In the genomic region with DNA sequence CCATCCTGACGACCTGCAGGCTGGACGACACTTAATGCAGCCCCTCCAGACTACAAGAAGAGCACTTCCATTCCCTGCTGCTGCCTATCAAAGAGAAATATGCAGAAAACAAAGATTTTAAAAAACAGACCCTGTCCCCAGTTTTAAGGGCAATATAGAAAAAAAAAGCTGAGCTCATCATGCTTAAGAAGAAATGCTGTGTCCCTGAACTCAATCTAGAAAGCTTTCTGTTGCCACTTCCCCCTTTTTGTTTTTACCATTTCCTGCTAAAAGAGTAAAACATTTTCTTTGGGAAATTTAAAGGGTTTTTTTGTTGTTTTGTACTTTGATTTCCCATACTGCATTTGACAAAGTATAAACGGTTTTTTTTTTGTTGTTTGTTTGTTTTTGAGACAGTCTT, we compare ENCODE assay signal across 1 cellular context.
TF ChIP-seq lines count a peak whose summit lies in the region.

No MANE protein-coding gene starts in this region.

TF ChIP-seq in GM12878, 131 proteins besides CTCF, POLR2A, EP300 and RAD21 (continued from another document):
- peak; percentile 78 for TF ChIP-seq SPI1 (IDR thresholded peaks at IDR 0.05; ENCODE audit: borderline replicate concordance, insufficient read depth, low read depth, low read length)
- no peak for TF ChIP-seq RFX5 (IDR thresholded peaks at IDR 0.05; ENCODE audit: low read depth, low read length)
- TF ChIP-seq, protein P1, sequence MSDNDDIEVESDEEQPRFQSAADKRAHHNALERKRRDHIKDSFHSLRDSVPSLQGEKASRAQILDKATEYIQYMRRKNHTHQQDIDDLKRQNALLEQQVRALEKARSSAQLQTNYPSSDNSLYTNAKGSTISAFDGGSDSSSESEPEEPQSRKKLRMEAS (IDR thresholded peaks at IDR 0.05; ENCODE audit: low read depth, low read length) = no peak
- TF ChIP-seq SIN3A (IDR thresholded peaks at IDR 0.05; ENCODE audit: low read depth, low read length) = no peak
